Comparison of ENCODE assay signal across 13 cellular contexts in genomic region chr22:39171623-39172264, GRCh38. TPM values are rescaled to one million over a fixed set of nuclear protein-coding genes. Genes with fewer than 3 reads are reported as not detected.
A peak's percentile ranks its signal among the peaks of the same experiment; 100 is the strongest.
DNase-seq lines count a peak whose midpoint lies in the region; ATAC-seq, FAIRE-seq and TF ChIP-seq lines count a peak whose summit lies in the region.
"Had no signal": no experiment of that assay in that cellular context is flagged by ENCODE, and none has a peak within 500 bp of the region (broad histone marks: within the 10 kb centered on the region; RNA-seq: fewer than 3 reads in every experiment).

No MANE protein-coding gene starts in this region.

- no peaks in the 10 kb centered on the region for H3F3A ChIP-seq in MM.1S (ENCODE audit: insufficient read depth, low read length)

- no peaks in the 10 kb centered on the region for H3K27me3 Mint-ChIP-seq in activated naive CD4-positive, alpha-beta T cell treated with anti-CD3 and anti-CD28 coated beads for 36 hours (ENCODE audit: low read depth)

- peaks cover 37% of the 10 kb centered on the region for H3K4me1 Mint-ChIP-seq in activated naive CD4-positive, alpha-beta T cell treated with anti-CD3 and anti-CD28 coated beads for 36 hours (ENCODE audit: low read depth)
- peaks cover 47% of the 10 kb centered on the region for H3K4me1 Mint-ChIP-seq in stimulated activated effector memory CD8-positive, alpha-beta T cell treated with anti-CD3 and anti-CD28 coated beads, Interleukin-12 subunit alpha, Interleukin-12 subunit beta, amount 100 ng/mL, for 72 hours

- no peak for TF ChIP-seq POLR2A in endothelial cell of umbilical vein (IDR thresholded peaks at IDR 0.05; ENCODE audit: low read depth, low read length)

- H3K9me3 ChIP-seq in MM.1S (replicated peaks; ENCODE audit: insufficient read depth, low read length) (no peaks in the 10 kb centered on the region), endothelial cell of umbilical vein (replicated peaks; ENCODE audit: control insufficient read depth, insufficient read depth, low read length) (no peaks in the 10 kb centered on the region)
- H3K9me3 ChIP-seq: neutrophil, upper lobe of right lung had no signal

- H3K9me2 ChIP-seq in MM.1S (replicated peaks; ENCODE audit: insufficient read depth, low read length): no peaks in the 10 kb centered on the region

- no peak for FAIRE-seq in endothelial cell of umbilical vein (lab: Jason Lieb, UNC)
- no peak for FAIRE-seq in RCC 7860 (lab: Jason Lieb, UNC)
- FAIRE-seq: colon had no signal

- no peak for DNase-seq in activated naive CD4-positive, alpha-beta T cell treated with anti-CD3 and anti-CD28 coated beads for 36 hours
- no peak for DNase-seq in activated naive CD4-positive, alpha-beta T cell (lab: John Stamatoyannopoulos, UW)
- DNase-seq in MM.1S (no peak), endothelial cell of umbilical vein (ENCODE audit: low read depth, low spot score) (no peak), RCC 7860 (ENCODE audit: low spot score) (no peak), COLO829 (ENCODE audit: low spot score) (no peak)
- no peak for DNase-seq in stimulated activated effector memory CD8-positive, alpha-beta T cell treated with anti-CD3 and anti-CD28 coated beads, Interleukin-12 subunit alpha, Interleukin-12 subunit beta, amount 100 ng/mL, for 72 hours (ENCODE audit: low spot score in 2 of 2)
- DNase-seq: activated gamma-delta T cell, NCI-H1436, upper lobe of right lung had no signal

- H3K9ac ChIP-seq in MM.1S (ENCODE audit: low read length): peak overlapping the region; percentile 43; the same call in 1 of the 2 replicates
- H3K9ac ChIP-seq in endothelial cell of umbilical vein (replicated peaks; ENCODE audit: extremely low read depth, insufficient read depth, low read length): peak overlapping the region; percentile 26

- TF ChIP-seq CTCF in MM.1S (IDR thresholded peaks at IDR 0.05; ENCODE audit: low read length): no peak
- no peak for TF ChIP-seq CTCF in endothelial cell of umbilical vein (IDR thresholded peaks at IDR 0.05; ENCODE audit: extremely low read depth in 1 of 2, insufficient read depth in 1 of 2, low read depth in 1 of 2, low read length in 2 of 2)

- H3K36me3 Mint-ChIP-seq in activated naive CD4-positive, alpha-beta T cell treated with anti-CD3 and anti-CD28 coated beads for 36 hours (ENCODE audit: low read depth): no peaks in the 10 kb centered on the region
- H3K36me3 Mint-ChIP-seq in stimulated activated effector memory CD8-positive, alpha-beta T cell treated with anti-CD3 and anti-CD28 coated beads, Interleukin-12 subunit alpha, Interleukin-12 subunit beta, amount 100 ng/mL, for 72 hours: peaks cover 7% of the 10 kb centered on the region

- H2AFZ ChIP-seq in MM.1S (ENCODE audit: low read length) (peak overlapping the region; percentile 88), endothelial cell of umbilical vein (ENCODE audit: low read depth, low read length) (no peak overlapping the region)

- no peaks in the 10 kb centered on the region for H3K79me2 ChIP-seq in MM.1S (ENCODE audit: low read length)
- H3K79me2 ChIP-seq in endothelial cell of umbilical vein (ENCODE audit: control insufficient read depth, insufficient read depth, low read length): no peaks in the 10 kb centered on the region

- no peak overlapping the region for H3K4me3 Mint-ChIP-seq in activated naive CD4-positive, alpha-beta T cell treated with anti-CD3 and anti-CD28 coated beads for 36 hours
- peak overlapping the region; percentile 23 for H3K4me3 Mint-ChIP-seq in stimulated activated effector memory CD8-positive, alpha-beta T cell treated with anti-CD3 and anti-CD28 coated beads, Interleukin-12 subunit alpha, Interleukin-12 subunit beta, amount 100 ng/mL, for 72 hours

- no peaks in the 10 kb centered on the region for H3K27me3 ChIP-seq in MM.1S (replicated peaks; ENCODE audit: insufficient read depth, low read length)
- H3K27me3 ChIP-seq in endothelial cell of umbilical vein (ENCODE audit: control insufficient read depth in 2 of 2, insufficient read depth in 2 of 2, low read length in 2 of 2): no peaks in the 10 kb centered on the region
- H3K27me3 ChIP-seq: upper lobe of right lung had no signal

- CTCF ChIA-PET in activated naive CD4-positive, alpha-beta T cell treated with anti-CD3 and anti-CD28 coated beads for 36 hours (lab: Charles Lee): interaction anchor here (0.6 to 6.8 kb wide), 32 partner anchors 13 to 1259 kb away, joined by 3 to 97 read pairs (median 4); partner anchors contain the start of gene RPL3
- CTCF ChIA-PET in endothelial cell of umbilical vein (lab: Charles Lee): interaction anchor here (0.6 to 5.9 kb wide), 24 partner anchors 11 to 403 kb away, joined by 3 to 72 read pairs (median 8); partner anchors contain the start of genes CBX7, PDGFB and RPL3

- H3K36me3 ChIP-seq in MM.1S (replicated peaks; ENCODE audit: insufficient read depth, low read length) (no peaks in the 10 kb centered on the region), endothelial cell of umbilical vein (ENCODE audit: control insufficient read depth in 2 of 2, extremely low read depth in 1 of 2, insufficient read depth in 2 of 2, low read length in 2 of 2) (no peaks in the 10 kb centered on the region)
- H3K36me3 ChIP-seq: neutrophil, upper lobe of right lung had no signal

- H3K27ac ChIP-seq in MM.1S (ENCODE audit: low read length) (no peak overlapping the region), endothelial cell of umbilical vein (ENCODE audit: insufficient read depth, low read depth, low read length) (peak overlapping the region; percentile 51)
- H3K27ac ChIP-seq: neutrophil, upper lobe of right lung had no signal

- H3K9me1 ChIP-seq in endothelial cell of umbilical vein (replicated peaks; ENCODE audit: control insufficient read depth, extremely low read depth, insufficient read depth, low read length): no peaks in the 10 kb centered on the region

- H3K4me1 ChIP-seq in MM.1S (ENCODE audit: low read length): peaks cover 6% of the 10 kb centered on the region
- peaks cover 55% of the 10 kb centered on the region for H3K4me1 ChIP-seq in endothelial cell of umbilical vein (ENCODE audit: control insufficient read depth, extremely low read depth, insufficient read depth, low read length)

- BruUV-seq in endothelial cell of umbilical vein (replicated peaks; lab: Mats Ljungman, UMichigan): no TSS peak

- H3K27ac Mint-ChIP-seq in activated naive CD4-positive, alpha-beta T cell treated with anti-CD3 and anti-CD28 coated beads for 36 hours: peak overlapping the region; percentile 57
- peak overlapping the region; percentile 33 for H3K27ac Mint-ChIP-seq in stimulated activated effector memory CD8-positive, alpha-beta T cell treated with anti-CD3 and anti-CD28 coated beads, Interleukin-12 subunit alpha, Interleukin-12 subunit beta, amount 100 ng/mL, for 72 hours

- no peaks in the 10 kb centered on the region for H3K9me3 Mint-ChIP-seq in activated naive CD4-positive, alpha-beta T cell treated with anti-CD3 and anti-CD28 coated beads for 36 hours
- no peaks in the 10 kb centered on the region for H3K9me3 Mint-ChIP-seq in stimulated activated effector memory CD8-positive, alpha-beta T cell treated with anti-CD3 and anti-CD28 coated beads, Interleukin-12 subunit alpha, Interleukin-12 subunit beta, amount 100 ng/mL, for 72 hours

- dilution Hi-C loops in endothelial cell of umbilical vein (cut with MboI; ENCODE audit: extremely low pct_ligation_motif_present, low sequenced_read_pairs): no loop called here

- H3K4me2 ChIP-seq in MM.1S (ENCODE audit: low read depth, low read length): peak overlapping the region; percentile 67; the same call in 1 of the 2 replicates
- no peak overlapping the region for H3K4me2 ChIP-seq in endothelial cell of umbilical vein (ENCODE audit: insufficient read depth, low read length)

- no peak for ATAC-seq in stimulated activated effector memory CD8-positive, alpha-beta T cell treated with anti-CD3 and anti-CD28 coated beads, Interleukin-12 subunit alpha, Interleukin-12 subunit beta, amount 100 ng/mL, for 72 hours
- ATAC-seq in HG03354 (IDR thresholded peaks at IDR 0.05; ENCODE audit: poor library complexity, severe bottlenecking, unreplicated experiment): no peak

- POLR2A ChIA-PET in endothelial cell of umbilical vein (lab: Charles Lee): interaction anchor here (1.0 kb wide), 2 partner anchors 139 to 147 kb away, joined by 4 read pairs; no protein-coding TSS in a partner anchor

- H4K20me1 ChIP-seq in MM.1S (ENCODE audit: insufficient read depth, low read length) (no peaks in the 10 kb centered on the region), endothelial cell of umbilical vein (replicated peaks; ENCODE audit: control insufficient read depth, extremely low read depth, insufficient read depth, low read length) (no peaks in the 10 kb centered on the region)

- intact Hi-C loops in activated naive CD4-positive, alpha-beta T cell treated with anti-CD3 and anti-CD28 coated beads for 36 hours (cut with micrococcal nuclease): loop anchor here (1.0 to 2.0 kb wide), 5 partner anchors 69 to 358 kb away; partner anchors contain the start of gene ATF4
- intact Hi-C loops in endothelial cell of umbilical vein (cut with micrococcal nuclease): loop anchor here (1.0 to 10.0 kb wide), 2 partner anchors 140 to 353 kb away; partner anchors contain the start of gene ATF4

- H3K4me3 ChIP-seq in MM.1S (ENCODE audit: low read length) (no peak overlapping the region), endothelial cell of umbilical vein (replicated peaks in 1 of 3; ENCODE audit: insufficient read depth in 1 of 3, low read depth in 1 of 3, low read length in 3 of 3) (no peak overlapping the region)
- H3K4me3 ChIP-seq: upper lobe of right lung had no signal

TF ChIP-seq in endothelial cell of umbilical vein, 7 proteins besides CTCF, POLR2A, EP300 and RAD21 (continues in another document):
- no peak for TF ChIP-seq FOS (IDR thresholded peaks at IDR 0.05; ENCODE audit: borderline replicate concordance, insufficient read depth, low read length)
- TF ChIP-seq EZH2 (IDR thresholded peaks at IDR 0.05; ENCODE audit: borderline replicate concordance, low read depth, low read length, severe bottlenecking): no peak
- no peak for TF ChIP-seq MYC (IDR thresholded peaks at IDR 0.05; ENCODE audit: low read depth, low read length)
- no peak for TF ChIP-seq MAX (IDR thresholded peaks at IDR 0.05; ENCODE audit: insufficient read depth, insufficient read length)

RNA-seq across cellular contexts. Expression of gene CBX7, which starts 19.3 kb away (rescaled TPM):
- 10 to 100 TPM; 20.8 to 24.1 TPM for total RNA-seq in activated naive CD4-positive, alpha-beta T cell treated with anti-CD3 and anti-CD28 coated beads for 36 hours
- 5.1 and 7.1 TPM in 2 replicates for total RNA-seq in endothelial cell of umbilical vein
- polyA plus RNA-seq in endothelial cell of umbilical vein: 3.4 and 4.0 TPM in 2 replicates
- 1.6 and 2.0 TPM in 2 replicates for polyA plus RNA-seq in endothelial cell of umbilical vein (2011; cell fraction: cytosol; rRNA removed)
- 12.0 and 13.9 TPM in 2 replicates for polyA plus RNA-seq in endothelial cell of umbilical vein (2011; cell fraction: nucleus; rRNA removed)
- 1.7 and 1.9 TPM in 2 replicates for polyA plus RNA-seq in endothelial cell of umbilical vein (2012)
- 3.9 and 6.0 TPM in 2 replicates for polyA minus RNA-seq in endothelial cell of umbilical vein
- polyA minus RNA-seq in endothelial cell of umbilical vein (2011; cell fraction: cytosol; rRNA and poly(A)+ RNA removed): 2.7 TPM
- polyA minus RNA-seq in endothelial cell of umbilical vein (2011; cell fraction: nucleus; rRNA and poly(A)+ RNA removed): 6.1 and 6.7 TPM in 2 replicates
